In the genomic region with DNA sequence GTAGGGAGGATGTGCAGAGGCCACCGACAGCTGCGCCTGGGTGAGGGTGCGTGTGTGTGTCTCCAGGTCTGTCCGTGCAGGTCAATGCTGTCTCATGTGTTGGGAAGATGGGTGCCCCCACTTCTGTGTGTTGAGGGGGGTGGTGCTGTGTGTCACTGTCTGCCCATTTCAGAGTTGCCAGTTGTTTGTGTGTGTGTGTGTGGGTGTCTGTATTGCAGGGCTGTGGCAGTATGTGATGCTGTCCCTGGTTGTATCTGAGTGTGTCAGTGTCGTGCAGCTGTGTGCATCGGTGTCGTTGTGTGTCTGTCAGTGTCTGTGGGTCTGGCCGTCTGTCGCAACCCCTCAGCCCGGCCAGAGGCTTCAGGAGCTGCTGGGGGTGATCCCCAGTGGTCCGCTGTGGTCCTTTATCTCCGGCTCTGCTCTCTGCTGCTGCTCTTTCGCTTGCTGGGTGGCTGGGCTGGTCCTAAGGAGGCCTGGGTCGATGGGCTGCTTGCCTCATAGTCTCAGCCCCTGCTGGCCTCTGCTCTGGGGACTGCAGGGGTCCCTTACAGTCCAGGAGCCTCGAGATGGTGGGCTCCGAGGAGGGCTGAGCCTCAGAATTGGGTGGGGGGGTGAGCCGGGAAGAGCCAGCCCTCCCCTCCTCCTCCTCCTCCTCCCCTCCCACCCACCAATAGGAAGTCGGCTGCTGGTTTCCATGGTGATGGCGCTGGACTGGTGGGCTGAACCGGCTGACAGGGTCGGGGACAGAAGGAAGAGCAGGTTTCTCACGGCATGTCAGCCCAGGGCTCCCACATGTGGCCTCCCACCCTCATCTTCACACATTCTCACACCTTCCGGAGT, we compare ENCODE assay signal across 8 cellular contexts. TPM values are rescaled to one million over a fixed set of nuclear protein-coding genes. Genes with fewer than 3 reads are reported as not detected.
DNase-seq lines count a peak whose midpoint lies in the region; ATAC-seq and TF ChIP-seq lines count a peak whose summit lies in the region.

A gene with protein sequence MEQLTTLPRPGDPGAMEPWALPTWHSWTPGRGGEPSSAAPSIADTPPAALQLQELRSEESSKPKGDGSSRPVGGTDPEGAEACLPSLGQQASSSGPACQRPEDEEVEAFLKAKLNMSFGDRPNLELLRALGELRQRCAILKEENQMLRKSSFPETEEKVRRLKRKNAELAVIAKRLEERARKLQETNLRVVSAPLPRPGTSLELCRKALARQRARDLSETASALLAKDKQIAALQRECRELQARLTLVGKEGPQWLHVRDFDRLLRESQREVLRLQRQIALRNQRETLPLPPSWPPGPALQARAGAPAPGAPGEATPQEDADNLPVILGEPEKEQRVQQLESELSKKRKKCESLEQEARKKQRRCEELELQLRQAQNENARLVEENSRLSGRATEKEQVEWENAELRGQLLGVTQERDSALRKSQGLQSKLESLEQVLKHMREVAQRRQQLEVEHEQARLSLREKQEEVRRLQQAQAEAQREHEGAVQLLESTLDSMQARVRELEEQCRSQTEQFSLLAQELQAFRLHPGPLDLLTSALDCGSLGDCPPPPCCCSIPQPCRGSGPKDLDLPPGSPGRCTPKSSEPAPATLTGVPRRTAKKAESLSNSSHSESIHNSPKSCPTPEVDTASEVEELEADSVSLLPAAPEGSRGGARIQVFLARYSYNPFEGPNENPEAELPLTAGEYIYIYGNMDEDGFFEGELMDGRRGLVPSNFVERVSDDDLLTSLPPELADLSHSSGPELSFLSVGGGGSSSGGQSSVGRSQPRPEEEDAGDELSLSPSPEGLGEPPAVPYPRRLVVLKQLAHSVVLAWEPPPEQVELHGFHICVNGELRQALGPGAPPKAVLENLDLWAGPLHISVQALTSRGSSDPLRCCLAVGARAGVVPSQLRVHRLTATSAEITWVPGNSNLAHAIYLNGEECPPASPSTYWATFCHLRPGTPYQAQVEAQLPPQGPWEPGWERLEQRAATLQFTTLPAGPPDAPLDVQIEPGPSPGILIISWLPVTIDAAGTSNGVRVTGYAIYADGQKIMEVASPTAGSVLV (N-terminal part only) (minus strand): TSS at position 601 of the 840 bp plus-strand sequence. CDS start 875 bp downstream, outside the sequence.

- no peaks in the 10 kb centered on the region for H3K27me3 Mint-ChIP-seq in activated naive CD8-positive, alpha-beta T cell

- H4K20me1 ChIP-seq in BLaER1 = peaks cover 81% of the 10 kb centered on the region

- ATAC-seq in lung (ENCODE audit: insufficient read depth, low FRiP score) (no peak), foreskin keratinocyte (no peak)

- peak in 1 of 2 donors; percentile 4 for TF ChIP-seq POLR2A in Peyer's patch (IDR thresholded peaks at IDR 0.05)

- H3K27ac Mint-ChIP-seq in activated naive CD8-positive, alpha-beta T cell = peak within 1 kb of the TSS; percentile 87

- H3K27me3 ChIP-seq in BLaER1 = peaks cover 9% of the 10 kb centered on the region; the same call in 1 of the 2 replicates
- no peaks in the 10 kb centered on the region for H3K27me3 ChIP-seq in Peyer's patch
- H3K27me3 ChIP-seq in lung (ENCODE audit: control insufficient read depth, insufficient read depth) = no peaks in the 10 kb centered on the region
- peaks cover 33% of the 10 kb centered on the region for H3K27me3 ChIP-seq in foreskin keratinocyte

- H3K4me3 ChIP-seq in BLaER1 = peak within 1 kb of the TSS; percentile 96
- peak within 1 kb of the TSS; percentile 11 to 88 (median 30) for H3K4me3 ChIP-seq in Peyer's patch
- H3K4me3 ChIP-seq in lung = no peak within 1 kb of the TSS

- no peaks in the 10 kb centered on the region for H3K9me3 Mint-ChIP-seq in activated naive CD8-positive, alpha-beta T cell (ENCODE audit: low read depth)

- 18 to 24% methylated on average over 21 to 23 of the region's 23 CpGs for WGBS in lung, 2 donors

- peak within 1 kb of the TSS; percentile 100 for H3K4me2 ChIP-seq in BLaER1

- H3K36me3 ChIP-seq in BLaER1 (peaks cover 25% of the 10 kb centered on the region), Peyer's patch (no peaks in the 10 kb centered on the region), lung (ENCODE audit: control insufficient read depth in 2 of 2, insufficient read depth in 2 of 2, low read length in 2 of 2) (no peaks in the 10 kb centered on the region)

- peaks cover 12% of the 10 kb centered on the region for H3K36me3 Mint-ChIP-seq in activated naive CD8-positive, alpha-beta T cell

- H3K27ac ChIP-seq in BLaER1 = peak within 1 kb of the TSS; percentile 100
- H3K27ac ChIP-seq in Peyer's patch = peak within 1 kb of the TSS; percentile 35 to 97 (median 52)
- no peak within 1 kb of the TSS for H3K27ac ChIP-seq in lung (ENCODE audit: low read depth in 1 of 2, low read length in 1 of 2)
- H3K27ac ChIP-seq in foreskin keratinocyte = no peak within 1 kb of the TSS

- H3K9ac ChIP-seq in BLaER1 = peak within 1 kb of the TSS; percentile 100

- DNase-seq in GM20000 (ENCODE audit: low spot score) (peak; percentile 80), Peyer's patch (peak; percentile 54 to 87 (median 85)), lung (ENCODE audit: low spot score) (no peak), foreskin keratinocyte (no peak), COLO829 (ENCODE audit: low spot score) (no peak)
- peak; percentile 81 for DNase-seq in stimulated activated CD8-positive, alpha-beta memory T cell treated with anti-CD3 and anti-CD28 coated beads, Interleukin-4, amount 100 ng/mL, for 24 hours (ENCODE audit: low read depth)

- H3K4me1 ChIP-seq in BLaER1 (peaks cover 51% of the 10 kb centered on the region), Peyer's patch (peaks cover 0 to 19% (median 3%) of the 10 kb centered on the region in 4 donors), lung (ENCODE audit: control insufficient read depth in 2 of 2, insufficient read depth in 2 of 2, low read length in 2 of 2) (peaks cover 0 to 6% of the 10 kb centered on the region in 2 donors), foreskin keratinocyte (no peaks in the 10 kb centered on the region)

- peak within 1 kb of the TSS; percentile 99 for H3K4me3 Mint-ChIP-seq in activated naive CD8-positive, alpha-beta T cell

- TF ChIP-seq CTCF in GM20000 (IDR thresholded peaks at IDR 0.05; ENCODE audit: extremely low read depth, missing control alignments) (no peak), Peyer's patch (IDR thresholded peaks at IDR 0.05) (no peak), lung (IDR thresholded peaks at IDR 0.05; ENCODE audit: control extremely low read depth, extremely low read depth) (no peak), foreskin keratinocyte (conservative IDR thresholded peaks at IDR 0.05) (no peak)

- H3K9me3 ChIP-seq in BLaER1 (no peaks in the 10 kb centered on the region; the same call in 1 of the 2 replicates), Peyer's patch (no peaks in the 10 kb centered on the region), lung (ENCODE audit: control insufficient read depth in 2 of 2, insufficient read depth in 1 of 2, low read length in 1 of 2) (no peaks in the 10 kb centered on the region)

- peaks cover 41% of the 10 kb centered on the region for H3K4me1 Mint-ChIP-seq in activated naive CD8-positive, alpha-beta T cell (ENCODE audit: low read depth)

RNA-seq across cellular contexts. Expression of the gene that starts here (rescaled TPM):
- total RNA-seq in Peyer's patch (10 to 100 TPM in 2 of 4 donors, 1 to 10 TPM in 2; 9.1 to 11.9 (median 10.4) TPM), lung (10 to 100 TPM; 19.3 to 23.5 TPM), foreskin keratinocyte (0.37 and 0.74 TPM in 2 replicates)
- polyA plus RNA-seq in lung (10 to 100 TPM in 1 of 2 donors, 1 to 10 TPM in 1; 7.0 to 17.1 TPM), foreskin keratinocyte (0.32 and 0.39 TPM in 2 replicates)

Comparison
In these comparisons a context has a peak if more than half of its experiments do, and no peak if none do; other contexts are left out.
1. H3K27ac ChIP-seq: peak in BLaER1 (single experiment) and Peyer's patch (4 of 4); none in lung (0 of 2) and foreskin keratinocyte (single experiment).
2. DNase-seq: peak in GM20000 (single experiment), Peyer's patch (3 of 3) and stimulated activated CD8-positive, alpha-beta memory T cell treated with anti-CD3 and anti-CD28 coated beads, Interleukin-4, amount 100 ng/mL, for 24 hours (single experiment); none in lung (single experiment), foreskin keratinocyte (0 of 2) and COLO829 (single experiment).